In the genomic region with DNA sequence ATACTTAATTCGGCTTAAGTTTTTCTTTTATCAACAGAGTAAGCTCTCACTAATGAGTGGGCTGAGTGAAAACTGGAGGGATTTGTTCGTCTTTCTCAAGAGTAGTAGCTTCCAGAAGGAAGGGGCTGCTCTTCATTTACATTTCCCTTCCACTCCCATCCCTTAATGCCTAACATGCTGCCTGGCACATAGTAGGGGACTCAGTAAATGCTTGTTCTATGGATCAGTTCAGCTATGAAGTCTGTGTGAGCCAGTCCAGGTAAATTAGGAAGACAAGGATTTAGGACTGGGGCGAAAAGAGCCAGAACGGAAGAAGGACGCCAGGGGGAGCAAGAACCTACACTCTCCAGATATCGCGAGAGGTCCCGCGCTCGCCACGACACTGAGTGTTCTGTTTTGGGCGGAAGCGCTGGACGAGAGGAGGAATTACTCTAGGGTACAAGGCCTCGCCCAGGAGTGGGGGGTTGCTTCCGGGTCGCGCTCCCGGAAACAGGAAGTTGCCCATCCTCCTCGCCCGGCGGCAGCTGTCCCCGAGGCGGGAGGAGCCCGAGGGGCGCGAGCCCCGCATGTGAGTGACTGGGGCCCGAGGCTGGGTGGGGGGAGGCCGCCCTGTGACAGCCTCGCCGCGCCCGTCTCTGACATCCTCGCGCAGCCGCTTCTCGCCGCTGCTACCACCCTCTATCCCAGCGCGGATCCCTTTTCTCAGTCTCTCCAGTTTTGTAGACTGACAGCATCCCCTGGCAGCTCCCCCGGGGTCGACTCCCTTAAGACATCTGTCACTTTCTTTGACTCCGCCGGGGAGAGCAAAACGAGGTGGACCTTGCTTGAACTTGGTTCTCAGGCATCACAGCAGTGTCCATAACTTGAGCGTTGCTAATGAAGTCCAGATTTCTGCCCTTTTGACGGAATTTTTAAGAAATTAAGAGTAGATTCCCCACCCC, we compare ENCODE assay signal across 8 cellular contexts. TPM values are rescaled to one million over a fixed set of nuclear protein-coding genes. Genes with fewer than 3 reads are reported as not detected.
DNase-seq lines count a peak whose midpoint lies in the region; ATAC-seq and TF ChIP-seq lines count a peak whose summit lies in the region.

A gene with protein sequence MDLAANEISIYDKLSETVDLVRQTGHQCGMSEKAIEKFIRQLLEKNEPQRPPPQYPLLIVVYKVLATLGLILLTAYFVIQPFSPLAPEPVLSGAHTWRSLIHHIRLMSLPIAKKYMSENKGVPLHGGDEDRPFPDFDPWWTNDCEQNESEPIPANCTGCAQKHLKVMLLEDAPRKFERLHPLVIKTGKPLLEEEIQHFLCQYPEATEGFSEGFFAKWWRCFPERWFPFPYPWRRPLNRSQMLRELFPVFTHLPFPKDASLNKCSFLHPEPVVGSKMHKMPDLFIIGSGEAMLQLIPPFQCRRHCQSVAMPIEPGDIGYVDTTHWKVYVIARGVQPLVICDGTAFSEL (plus strand): TSS at position 492 of the 941 bp plus-strand sequence. CDS start 13,493 bp downstream, outside the sequence.

- H3K9me3 Mint-ChIP-seq in endothelial cell (ENCODE audit: unreplicated experiment) = no peaks in the 10 kb centered on the region

- peaks cover 16% of the 10 kb centered on the region for H3K4me1 ChIP-seq in OCI-LY3 (ENCODE audit: low read length)

- peak within 1 kb of the TSS; percentile 97 for H2AFZ ChIP-seq in OCI-LY3 (ENCODE audit: low read depth, low read length)

- H3K4me1 Mint-ChIP-seq in endothelial cell (ENCODE audit: unreplicated experiment) = peaks cover 9% of the 10 kb centered on the region

- no peaks in the 10 kb centered on the region for H3K27me3 ChIP-seq in OCI-LY3 (ENCODE audit: low read depth, low read length)

- H3K27me3 Mint-ChIP-seq in endothelial cell (ENCODE audit: unreplicated experiment) = peaks cover 1% of the 10 kb centered on the region

- H3K79me2 ChIP-seq in OCI-LY3 (ENCODE audit: low read length) = peaks cover 19% of the 10 kb centered on the region

- TF ChIP-seq CTCF in OCI-LY3 (IDR thresholded peaks at IDR 0.05; ENCODE audit: low read depth, low read length) = peak; percentile 90
- peak; percentile 66 for TF ChIP-seq CTCF in endothelial cell (IDR thresholded peaks at IDR 0.05; ENCODE audit: unreplicated experiment)

- H3K36me3 Mint-ChIP-seq in endothelial cell (ENCODE audit: low read depth, unreplicated experiment) = no peaks in the 10 kb centered on the region

- H3K4me3 ChIP-seq in OCI-LY3 (ENCODE audit: low read length) = peak within 1 kb of the TSS; percentile 88

- H3K4me3 Mint-ChIP-seq in endothelial cell (ENCODE audit: unreplicated experiment) = peak within 1 kb of the TSS; percentile 96

- peak within 1 kb of the TSS; percentile 95 for H3K4me2 ChIP-seq in OCI-LY3 (ENCODE audit: low read length)

- peak within 1 kb of the TSS; percentile 71 for H3K27ac ChIP-seq in OCI-LY3 (ENCODE audit: low read length)

- H3K9ac ChIP-seq in OCI-LY3 (ENCODE audit: low read length) = peak within 1 kb of the TSS; percentile 95

- ATAC-seq in GM21526 (IDR thresholded peaks at IDR 0.05; ENCODE audit: low FRiP score, unreplicated experiment) = peak; percentile 96

- H4K20me1 ChIP-seq in OCI-LY3 (ENCODE audit: insufficient read depth, low read length) = no peaks in the 10 kb centered on the region

- no peaks in the 10 kb centered on the region for H3K36me3 ChIP-seq in OCI-LY3 (replicated peaks; ENCODE audit: low read depth, low read length)

- DNase-seq in DMS153 (lab: John Stamatoyannopoulos, UW) (peak; percentile 90), HuH-7.5 (ENCODE audit: low spot score) (peak; percentile 69), endothelial cell (ENCODE audit: low spot score) (peak; percentile 92), midbrain (lab: John Stamatoyannopoulos, UW) (peak; percentile 98)
- DNase-seq in activated CD8-positive, alpha-beta memory T cell treated with anti-CD3 and anti-CD28 coated beads, Interleukin-2, amount 50 U/mL, for 48 hours = peak; percentile 96
- DNase-seq in stimulated activated CD8-positive, alpha-beta memory T cell treated with anti-CD3 and anti-CD28 coated beads, Interleukin-2, amount 100 ng/mL, for 1 hour (ENCODE audit: low read depth in 2 of 2) = peak; percentile 93 to 95

- H3K27ac Mint-ChIP-seq in endothelial cell (ENCODE audit: unreplicated experiment) = peak within 1 kb of the TSS; percentile 96

- H3K9me3 ChIP-seq in OCI-LY3 (ENCODE audit: insufficient read depth, low read length) = no peaks in the 10 kb centered on the region

RNA-seq across cellular contexts. Expression of the gene that starts here (rescaled TPM):
- 43.2 TPM for total RNA-seq in endothelial cell (ENCODE audit: unreplicated experiment)

Comparison
In these comparisons a context has a peak if more than half of its experiments do, and no peak if none do; other contexts are left out.
1. Peak in every context shown above with its lines: DNase-seq, ATAC-seq, H3K4me3 ChIP-seq and H3K27ac ChIP-seq.